ENCODE assay signal across 7 cellular contexts in the genomic region with DNA sequence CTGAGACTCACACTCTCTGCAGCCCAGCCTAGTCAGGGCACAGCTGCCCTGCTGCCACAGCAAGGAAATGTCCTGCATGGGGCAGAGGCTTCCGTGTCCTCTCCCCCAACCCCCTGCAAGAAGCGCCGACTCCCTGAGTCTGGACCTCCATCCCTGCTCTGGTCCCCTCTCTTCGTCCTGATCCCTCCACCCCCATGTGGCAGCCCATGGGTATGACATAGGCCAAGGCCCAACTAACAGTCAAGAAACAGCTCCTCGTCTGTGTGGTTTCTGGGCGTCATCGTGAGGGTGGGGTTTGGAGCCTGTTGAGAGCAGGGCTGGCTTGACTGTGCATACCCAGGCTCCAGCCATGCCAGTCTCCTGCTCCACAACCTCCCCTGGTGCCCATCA. TPM values are rescaled to one million over a fixed set of nuclear protein-coding genes. Genes with fewer than 3 reads are reported as not detected.
DNase-seq lines count a peak whose midpoint lies in the region; ATAC-seq and TF ChIP-seq lines count a peak whose summit lies in the region.

No MANE protein-coding gene starts in this region.

- H3K4me1 ChIP-seq in esophagus muscularis mucosa = no peaks in the 10 kb centered on the region

- ATAC-seq in HG03432 (IDR thresholded peaks at IDR 0.05; ENCODE audit: unreplicated experiment) (peak; percentile 61), sciatic nerve (no peak)
- peak; percentile 91 for ATAC-seq in activated CD8-positive, alpha-beta T cell treated with anti-CD3 and anti-CD28 coated beads for 36 hours

- in situ Hi-C loops in GM13977 (cut with MboI; ENCODE audit: low pct_unique_long_range_greater_than_20kb, low sequenced_read_pairs, unreplicated experiment) = no loop called here

- no peak overlapping the region for H3K27ac ChIP-seq in esophagus muscularis mucosa (replicated peaks in 1 of 4)

- POLR2A ChIA-PET in activated CD8-positive, alpha-beta T cell treated with anti-CD3 and anti-CD28 coated beads for 36 hours (lab: Charles Lee) = no interaction called here

- intact Hi-C loops in activated CD8-positive, alpha-beta T cell treated with anti-CD3 and anti-CD28 coated beads for 36 hours (cut with micrococcal nuclease) = no loop called here
- intact Hi-C loops in esophagus muscularis mucosa (cut with DNase I) (no loop called here), sciatic nerve (cut with DNase I) (no loop called here)

- H3K4me3 ChIP-seq in kidney epithelial cell (ENCODE audit: low read depth, low read length) (no peak overlapping the region), esophagus muscularis mucosa (no peak overlapping the region)

- no peaks in the 10 kb centered on the region for H3K4me1 Mint-ChIP-seq in activated CD8-positive, alpha-beta T cell treated with anti-CD3 and anti-CD28 coated beads for 36 hours (ENCODE audit: low read depth)

- TF ChIP-seq EP300 in esophagus muscularis mucosa (IDR thresholded peaks at IDR 0.05) = no peak

- CTCF ChIA-PET in activated CD8-positive, alpha-beta T cell treated with anti-CD3 and anti-CD28 coated beads for 36 hours (lab: Charles Lee) = interaction anchor here (0.8 to 2.0 kb wide), 4 partner anchors 9 to 33 kb away, joined by 3 to 6 read pairs (median 4); no protein-coding TSS in a partner anchor

- H3K27me3 ChIP-seq in kidney epithelial cell (ENCODE audit: control insufficient read depth, insufficient read depth, low read length) = no peaks in the 10 kb centered on the region
- H3K27me3 ChIP-seq in esophagus muscularis mucosa = no peaks in the 10 kb centered on the region

- H3K9me3 ChIP-seq in esophagus muscularis mucosa = no peaks in the 10 kb centered on the region

- H3K36me3 ChIP-seq in kidney epithelial cell (ENCODE audit: control insufficient read depth, insufficient read depth, low read length) (no peaks in the 10 kb centered on the region), esophagus muscularis mucosa (peaks cover 0 to 22% (median 10%) of the 10 kb centered on the region in 4 donors)

- H3K36me3 Mint-ChIP-seq in activated CD8-positive, alpha-beta T cell treated with anti-CD3 and anti-CD28 coated beads for 36 hours (ENCODE audit: low read depth) = no peaks in the 10 kb centered on the region

- TF ChIP-seq POLR2A in esophagus muscularis mucosa (IDR thresholded peaks at IDR 0.05; ENCODE audit: low read depth) = no peak

- 72% methylated on average over 7 of the region's 7 CpGs for WGBS in esophagus muscularis mucosa

- no peaks in the 10 kb centered on the region for H3K27me3 Mint-ChIP-seq in activated CD8-positive, alpha-beta T cell treated with anti-CD3 and anti-CD28 coated beads for 36 hours

- H3K27ac Mint-ChIP-seq in activated CD8-positive, alpha-beta T cell treated with anti-CD3 and anti-CD28 coated beads for 36 hours = no peak overlapping the region

- H3K9me3 Mint-ChIP-seq in activated CD8-positive, alpha-beta T cell treated with anti-CD3 and anti-CD28 coated beads for 36 hours = no peaks in the 10 kb centered on the region

- no peak for TF ChIP-seq CTCF in GM13977 (IDR thresholded peaks at IDR 0.05; ENCODE audit: extremely low read depth, insufficient read depth, missing control alignments)
- TF ChIP-seq CTCF in activated CD8-positive, alpha-beta T cell treated with anti-CD3 and anti-CD28 coated beads for 36 hours (IDR thresholded peaks at IDR 0.05) = peak; percentile 13
- peak; percentile 33 for TF ChIP-seq CTCF in kidney epithelial cell (IDR thresholded peaks at IDR 0.05; ENCODE audit: insufficient read depth, low read length, poor library complexity, severe bottlenecking)
- TF ChIP-seq CTCF in esophagus muscularis mucosa (IDR thresholded peaks at IDR 0.05) = no peak

- DNase-seq in GM13977 (ENCODE audit: low spot score) = peak; percentile 48
- peak; percentile 47 for DNase-seq in activated CD8-positive, alpha-beta T cell treated with anti-CD3 and anti-CD28 coated beads for 36 hours
- no peak for DNase-seq in kidney epithelial cell (ENCODE audit: low read depth)
- DNase-seq in effector CD8-positive, alpha-beta T cell (lab: John Stamatoyannopoulos, UW) = no peak
- no peak for DNase-seq in esophagus muscularis mucosa (ENCODE audit: extremely low spot score)
- DNase-seq in sciatic nerve (ENCODE audit: low spot score) = no peak

- no peak overlapping the region for H3K4me3 Mint-ChIP-seq in activated CD8-positive, alpha-beta T cell treated with anti-CD3 and anti-CD28 coated beads for 36 hours

RNA-seq across cellular contexts. Expression of a gene that starts 19.5 kb away (rescaled TPM):
- 1 to 10 TPM; 3.0 to 4.7 TPM for total RNA-seq in activated CD8-positive, alpha-beta T cell treated with anti-CD3 and anti-CD28 coated beads for 36 hours
- total RNA-seq in kidney epithelial cell (8.5 and 16.6 TPM in 2 replicates), esophagus muscularis mucosa (10 to 100 TPM in 1 of 4 donors, 1 to 10 TPM in 3; 3.7 to 10.6 (median 8.4) TPM), sciatic nerve (34.4 TPM)

Comparison
In these comparisons a context has a peak if more than half of its experiments do, and no peak if none do; other contexts are left out.
1. DNase-seq: peak in GM13977 (single experiment) and activated CD8-positive, alpha-beta T cell treated with anti-CD3 and anti-CD28 coated beads for 36 hours (single experiment); none in kidney epithelial cell (single experiment), effector CD8-positive, alpha-beta T cell (single experiment), esophagus muscularis mucosa (single experiment) and sciatic nerve (single experiment).
2. CTCF ChIP-seq: peak in activated CD8-positive, alpha-beta T cell treated with anti-CD3 and anti-CD28 coated beads for 36 hours (single experiment) and kidney epithelial cell (single experiment); none in GM13977 (single experiment) and esophagus muscularis mucosa (0 of 3).